ENCODE assay signal across 9 cellular contexts in the genomic region with DNA sequence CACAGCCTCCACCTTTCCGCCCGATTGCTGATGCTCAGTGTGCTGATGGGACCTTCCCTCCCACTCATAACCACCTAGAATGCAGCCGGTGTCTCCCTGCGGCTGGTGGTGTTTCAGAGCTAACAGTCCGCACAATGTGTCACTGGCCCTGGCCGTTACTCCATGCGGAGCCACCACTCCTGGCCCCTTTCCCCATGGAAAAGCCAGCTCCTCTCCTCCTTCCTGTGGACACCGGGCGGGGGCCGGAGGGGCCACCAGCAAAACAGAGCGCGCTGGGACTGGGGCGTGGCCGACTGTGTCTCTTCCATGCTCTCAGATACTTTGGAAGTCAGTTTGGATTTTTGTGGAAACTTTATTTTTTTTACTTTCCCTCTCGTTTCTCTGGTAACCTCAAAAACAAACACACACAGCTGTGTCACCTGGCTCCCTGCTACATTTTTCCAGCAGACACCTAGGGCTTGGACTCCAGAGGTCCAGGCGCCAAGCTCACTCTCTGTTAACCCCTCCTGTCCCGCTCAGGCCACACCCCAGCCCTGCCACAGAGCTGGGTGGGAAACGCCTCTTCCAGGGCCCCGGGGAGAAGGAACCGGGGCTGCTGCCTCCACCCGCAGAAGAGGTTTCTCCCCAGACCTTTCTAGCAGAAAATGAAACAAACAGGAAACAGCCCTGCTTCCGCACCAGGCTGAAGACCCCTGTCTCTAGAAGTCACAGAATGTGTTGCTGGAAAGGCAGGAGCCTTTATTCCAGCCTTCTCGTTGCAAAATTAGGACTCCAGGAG. TPM values are rescaled to one million over a fixed set of nuclear protein-coding genes. Genes with fewer than 3 reads are reported as not detected.
DNase-seq lines count a peak whose midpoint lies in the region; ATAC-seq, FAIRE-seq and TF ChIP-seq lines count a peak whose summit lies in the region.
"Had no signal": no experiment of that assay in that cellular context is flagged by ENCODE, and none has a peak within 500 bp of the region (broad histone marks: within the 10 kb centered on the region; RNA-seq: fewer than 3 reads in every experiment).

No MANE protein-coding gene starts in this region.

- no peak for ATAC-seq in upper lobe of right lung
- no peak for ATAC-seq in GM18861 (IDR thresholded peaks at IDR 0.05; ENCODE audit: unreplicated experiment)

- no peak overlapping the region; the same call in 1 of the 2 replicates for H4K8ac ChIP-seq in H1 (ENCODE audit: extremely low read depth, insufficient read depth, low read length)

- H3K56ac ChIP-seq in H1 (replicated peaks; ENCODE audit: insufficient read length, low read depth, low read length), result no peak overlapping the region

- no peak overlapping the region for H3K4me2 ChIP-seq in H1 (ENCODE audit: insufficient read depth in 1 of 2, low read depth in 2 of 2, low read length in 2 of 2)

- peaks cover 23 to 24% of the 10 kb centered on the region in 2 experiments for H3K9me3 ChIP-seq in H1 (ENCODE audit: insufficient read depth in 2 of 2, low read depth in 1 of 2, low read length in 1 of 2)
- no peaks in the 10 kb centered on the region for H3K9me3 ChIP-seq in upper lobe of right lung

- DNase-seq in activated CD8-positive, alpha-beta memory T cell treated with anti-CD3 and anti-CD28 coated beads for 24 hours, result peak; percentile 60
- DNase-seq in activated CD8-positive, alpha-beta memory T cell treated with anti-CD3 and anti-CD28 coated beads, Interleukin-2, amount 50 U/mL, for 4 hours, result no peak
- DNase-seq in H1 (ENCODE audit: low read depth in 1 of 2, low spot score in 2 of 2) (no peak), mucosa of gallbladder (ENCODE audit: low spot score) (peak; percentile 8), upper lobe of right lung (peak; percentile 60), cerebellar nuclear complex (lab: John Stamatoyannopoulos, UW) (no peak)
- DNase-seq in activated CD4-positive, alpha-beta T cell treated with anti-CD3 and anti-CD28 coated beads, Interleukin-2, amount 50 U/mL, for 48 hours, result no peak
- DNase-seq: Karpas-422 had no signal

- no peaks in the 10 kb centered on the region for H3K23me2 ChIP-seq in H1 (ENCODE audit: low read depth, low read length)

- H3K79me1 ChIP-seq in H1 (ENCODE audit: low read depth, low read length), result no peaks in the 10 kb centered on the region

- intact Hi-C loops in upper lobe of right lung (cut with DNase I), result no loop called here

- CTCF ChIA-PET in H1 (lab: Charles Lee; ENCODE audit: partially characterized antibody), result interaction anchor here (0.9 kb wide), 1 partner anchor 72 kb away, joined by 3 read pairs; no protein-coding TSS in a partner anchor

- no peak overlapping the region for H4K5ac ChIP-seq in H1 (ENCODE audit: insufficient read length, low read depth, low read length)

- TF ChIP-seq CTCF in H1 (IDR thresholded peaks at IDR 0.05; ENCODE audit: control extremely low read depth in 1 of 3, insufficient read depth in 1 of 3, low read depth in 1 of 3, low read length in 3 of 3) (no peak), upper lobe of right lung (IDR thresholded peaks at IDR 0.05) (no peak)

- TF ChIP-seq EP300 in H1 (IDR thresholded peaks at IDR 0.05; ENCODE audit: borderline replicate concordance in 1 of 2, low read depth in 2 of 2, low read length in 2 of 2), result no peak

- H3K36me3 ChIP-seq in H1 (ENCODE audit: control insufficient read depth in 2 of 4, insufficient read depth in 4 of 4, low read length in 3 of 4) (no peaks in the 10 kb centered on the region), upper lobe of right lung (no peaks in the 10 kb centered on the region)

- peaks cover 0 to 5% of the 10 kb centered on the region in 2 experiments for H4K20me1 ChIP-seq in H1 (replicated peaks in 1 of 2; ENCODE audit: control insufficient read depth in 1 of 2, insufficient read depth in 2 of 2, low read length in 2 of 2)

- no peak for TF ChIP-seq RAD21 in H1 (IDR thresholded peaks at IDR 0.05 in 1 of 2, conservative IDR thresholded peaks at IDR 0.05 in 1 of 2; ENCODE audit: low read depth in 2 of 2, low read length in 2 of 2)

- H3K4me1 ChIP-seq in H1 (replicated peaks in 1 of 4; ENCODE audit: control insufficient read depth in 3 of 4, insufficient read depth in 4 of 4, low read length in 3 of 4) (peaks cover 0 to 8% (median 2%) of the 10 kb centered on the region in 4 experiments; a peak in 5 of 7 replicates), upper lobe of right lung (peaks cover 23% of the 10 kb centered on the region)

- no peak overlapping the region for H2BK120ac ChIP-seq in H1 (replicated peaks; ENCODE audit: low read depth, low read length)

- no peak overlapping the region for H2BK15ac ChIP-seq in H1 (ENCODE audit: low read length)

- no peak overlapping the region for H4K91ac ChIP-seq in H1 (replicated peaks; ENCODE audit: insufficient read length, low read length)

- no peak overlapping the region for H3K9ac ChIP-seq in H1 (replicated peaks in 1 of 4; ENCODE audit: extremely low read depth in 1 of 4, low read depth in 3 of 4, low read length in 3 of 4)

- H3K27me3 ChIP-seq in H1 (replicated peaks in 1 of 4; ENCODE audit: control insufficient read depth in 3 of 4, extremely low read depth in 1 of 4, insufficient read depth in 3 of 4, low read length in 3 of 4), result no peaks in the 10 kb centered on the region; a peak in 2 of 7 replicates
- peaks cover 8% of the 10 kb centered on the region for H3K27me3 ChIP-seq in upper lobe of right lung

- FAIRE-seq in H1 (lab: Jason Lieb, UNC), result no peak

- POLR2A ChIA-PET in H1 (lab: Charles Lee; ENCODE audit: partially characterized antibody), result no interaction called here

- H3K27ac ChIP-seq in H1 (ENCODE audit: low read depth, low read length) (no peak overlapping the region), upper lobe of right lung (peak overlapping the region; percentile 75)

- no peak for TF ChIP-seq POLR2A in H1 (IDR thresholded peaks at IDR 0.05; ENCODE audit: control extremely low read depth in 1 of 2, low read depth in 2 of 2, low read length in 2 of 2)

- H2BK5ac ChIP-seq in H1 (ENCODE audit: low read depth, low read length), result 0 out of 2 replicates have a peak overlapping the region, but pooled peaks have one; percentile 35

- no peak overlapping the region for H3K14ac ChIP-seq in H1 (ENCODE audit: insufficient read length)

- no peaks in the 10 kb centered on the region for H3K79me2 ChIP-seq in H1 (ENCODE audit: control insufficient read depth in 1 of 2, insufficient read depth in 2 of 2, low read length in 2 of 2)

- H3K4me3 ChIP-seq in H1 (ENCODE audit: extremely low read depth in 1 of 4, insufficient read depth in 2 of 4, low read depth in 3 of 4, low read length in 4 of 4) (no peak overlapping the region), upper lobe of right lung (no peak overlapping the region)

- peak overlapping the region; percentile 50; the same call in 1 of the 2 replicates for H2BK12ac ChIP-seq in H1 (ENCODE audit: low read depth, low read length)

- no peak overlapping the region for H3K18ac ChIP-seq in H1 (ENCODE audit: extremely low read depth, low read length)

- WGBS in H1 (ENCODE audit: extremely low coverage in 1 of 2, insufficient coverage in 1 of 2, insufficient read length in 1 of 2, insufficient replicate concordance in 2 of 2, low coverage in 1 of 2, low lambda C conversion rate in 2 of 2, missing lambda C conversion rate in 1 of 2), 2 experiments, result 86% methylated on average over 23 of the region's 23 CpGs; no CpG with 5 or more reads in 1 of the 2 experiments

- H2BK20ac ChIP-seq in H1 (ENCODE audit: low read length), result no peak overlapping the region

- no peak overlapping the region for H2AFZ ChIP-seq in H1 (ENCODE audit: low read length)

- peak overlapping the region; percentile 82; the same call in 1 of the 2 replicates for H2AK5ac ChIP-seq in H1 (ENCODE audit: low read depth, low read length)

- no peak overlapping the region for H3K4ac ChIP-seq in H1 (replicated peaks; ENCODE audit: insufficient read length, low read depth, low read length)

- no peak overlapping the region for H3K23ac ChIP-seq in H1 (ENCODE audit: insufficient read length)

TF ChIP-seq in H1, 55 proteins besides CTCF, POLR2A, EP300 and RAD21:
- TF ChIP-seq CBX8 (IDR thresholded peaks at IDR 0.05; ENCODE audit: borderline replicate concordance, low read depth, low read length), result no peak
- no peak for TF ChIP-seq SIN3A (conservative IDR thresholded peaks at IDR 0.05 in 1 of 2, IDR thresholded peaks at IDR 0.05 in 1 of 2; ENCODE audit: low read depth in 1 of 2, low read length in 2 of 2)
- no peak for TF ChIP-seq CTBP2 (IDR thresholded peaks at IDR 0.05; ENCODE audit: borderline replicate concordance, insufficient read depth, insufficient read length, low read length)
- TF ChIP-seq SP2 (IDR thresholded peaks at IDR 0.05; ENCODE audit: low read length), result no peak
- no peak for TF ChIP-seq BRCA1 (IDR thresholded peaks at IDR 0.05; ENCODE audit: low read depth, low read length)
TF ChIP-seq in H1: peak in this region for 0.

RNA-seq across cellular contexts. Expression of gene COL6A2, which starts 32.5 kb away (rescaled TPM):
- total RNA-seq in H1 (2021; fragmentation: NEBNext Ultra II Directional; extraction: Animal tissue kit (Norgen Biotek cat#: 25700)), result 60.6 and 62.7 TPM in 2 replicates
- 60.1 and 79.2 TPM in 2 replicates for polyA plus RNA-seq in H1 (2011; rRNA removed)
- 60.4 TPM for polyA plus RNA-seq in H1 (2011; cell fraction: cytosol; rRNA removed)
- polyA plus RNA-seq in H1 (2011; cell fraction: nucleus; rRNA removed), result 219 TPM
- polyA plus RNA-seq in H1 (2012, experiment 1 of 2), result 38.8 to 78.4 TPM (median 69.6 TPM) in 4 replicates
- polyA plus RNA-seq in H1 (2012, experiment 2 of 2), result 41.6 TPM
- polyA plus RNA-seq in H1 (2013, experiment 1 of 2), result 99.7 TPM
- polyA plus RNA-seq in H1 (2013, experiment 2 of 2), result 84.9 TPM
- 14.9 and 16.7 TPM in 2 replicates for polyA minus RNA-seq in H1 (2011; rRNA and poly(A)+ RNA removed)
- 30.5 TPM for polyA minus RNA-seq in H1 (2011; cell fraction: cytosol; rRNA and poly(A)+ RNA removed)
- polyA minus RNA-seq in H1 (2011; cell fraction: nucleus; rRNA and poly(A)+ RNA removed), result 40.6 TPM
- total RNA-seq in mucosa of gallbladder (1,004 TPM), upper lobe of right lung (269 TPM)

Comparison
In these comparisons a context has a peak if more than half of its experiments do, and no peak if none do; other contexts are left out.
1. DNase-seq: peak in activated CD8-positive, alpha-beta memory T cell treated with anti-CD3 and anti-CD28 coated beads for 24 hours (single experiment), mucosa of gallbladder (single experiment) and upper lobe of right lung (single experiment); none in activated CD8-positive, alpha-beta memory T cell treated with anti-CD3 and anti-CD28 coated beads, Interleukin-2, amount 50 U/mL, for 4 hours (single experiment), H1 (0 of 2), cerebellar nuclear complex (0 of 2) and activated CD4-positive, alpha-beta T cell treated with anti-CD3 and anti-CD28 coated beads, Interleukin-2, amount 50 U/mL, for 48 hours (0 of 2).